7 cellular contexts compared by ENCODE assay signal in the genomic region with DNA sequence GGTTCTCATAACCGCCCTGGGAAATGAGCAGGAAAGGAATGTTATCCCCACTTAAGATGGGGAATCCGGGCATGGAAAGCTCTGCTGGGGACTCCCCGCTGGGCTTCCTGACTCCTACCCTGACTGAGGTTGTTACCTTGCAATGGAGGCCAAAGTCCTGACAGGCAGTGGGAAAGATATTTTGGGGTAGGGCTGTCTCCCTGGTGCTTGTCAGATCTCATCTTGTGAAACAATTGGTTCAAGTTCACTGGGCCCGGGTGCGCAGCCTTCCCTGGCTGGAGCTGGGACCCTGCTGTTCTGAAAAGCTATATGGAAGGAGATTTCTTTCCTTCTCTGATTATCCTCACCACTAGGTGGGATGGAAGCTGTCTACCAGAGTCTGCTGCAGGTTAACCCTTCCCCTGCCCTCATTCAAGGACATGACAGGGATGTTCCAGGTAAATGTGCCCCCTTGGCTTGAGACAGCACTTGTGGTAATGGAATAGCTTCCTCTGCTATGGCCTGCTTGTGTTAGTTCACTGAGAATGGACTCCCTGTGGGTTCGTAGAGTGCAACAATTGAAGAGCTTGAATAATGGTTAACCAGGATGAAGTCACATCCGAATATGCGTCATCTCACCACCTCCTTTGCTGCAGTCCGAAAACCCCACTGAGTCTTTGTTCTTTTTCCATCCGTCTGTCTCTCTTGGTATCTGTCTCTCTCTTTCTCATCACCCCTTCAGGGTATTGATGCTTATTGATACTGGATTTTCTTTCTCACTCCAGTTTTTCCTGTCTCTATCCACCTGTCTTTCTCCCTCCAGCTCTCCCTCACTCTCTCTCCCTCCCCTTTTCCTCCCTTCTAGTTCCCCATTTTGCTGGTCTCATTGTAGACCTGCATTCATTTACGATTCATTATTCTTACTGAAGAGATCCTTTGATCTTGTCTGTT.
DNase-seq lines count a peak whose midpoint lies in the region; ATAC-seq, FAIRE-seq and TF ChIP-seq lines count a peak whose summit lies in the region.

No MANE protein-coding gene starts in this region.

- CTCF ChIA-PET in H1 (lab: Charles Lee; ENCODE audit: partially characterized antibody): interaction anchor here (0.7 to 2.0 kb wide), 24 partner anchors 10 to 179 kb away, joined by 3 to 8 read pairs (median 4); partner anchors contain the start of gene EPAS1

- H3K36me3 Mint-ChIP-seq in GM23338 (ENCODE audit: low read depth): no peaks in the 10 kb centered on the region

- peak; percentile 55 for FAIRE-seq in H1 (lab: Jason Lieb, UNC)

- H4K91ac ChIP-seq in H1 (replicated peaks; ENCODE audit: insufficient read length, low read length): no peak overlapping the region

- 0 out of 2 replicates have a peak overlapping the region, but pooled peaks have one; percentile 20 for H2BK12ac ChIP-seq in H1 (ENCODE audit: low read depth, low read length)

- H3K36me3 ChIP-seq in GM23338 (ENCODE audit: insufficient read depth): no peaks in the 10 kb centered on the region
- no peaks in the 10 kb centered on the region for H3K36me3 ChIP-seq in H1 (ENCODE audit: control insufficient read depth in 2 of 4, insufficient read depth in 4 of 4, low read length in 3 of 4)

- peaks cover 8% of the 10 kb centered on the region for H3K27me3 Mint-ChIP-seq in GM23338 (ENCODE audit: insufficient read depth, low read depth, poor library complexity)

- peaks cover 14% of the 10 kb centered on the region; the same call in 1 of the 2 replicates for H3K9me2 ChIP-seq in GM23338 (ENCODE audit: insufficient read depth)

- H3K23ac ChIP-seq in H1 (ENCODE audit: insufficient read length): no peak overlapping the region

- peak; percentile 78 for ATAC-seq in GM23338

- H3K27me3 ChIP-seq in GM23338 (ENCODE audit: insufficient read depth) (no peaks in the 10 kb centered on the region), H1 (replicated peaks in 1 of 4; ENCODE audit: control insufficient read depth in 3 of 4, extremely low read depth in 1 of 4, insufficient read depth in 3 of 4, low read length in 3 of 4) (no peaks in the 10 kb centered on the region)

- POLR2A ChIA-PET in H1 (lab: Charles Lee; ENCODE audit: partially characterized antibody): interaction anchor here (0.7 to 0.9 kb wide), 2 partner anchors 68 to 264 kb away, joined by 3 read pairs; partner anchors contain the start of gene EPAS1

- no peaks in the 10 kb centered on the region; a peak in 1 of 4 replicates for H3K9me3 ChIP-seq in H1 (ENCODE audit: insufficient read depth in 2 of 2, low read depth in 1 of 2, low read length in 1 of 2)

- H3K23me2 ChIP-seq in H1 (ENCODE audit: low read depth, low read length): 0 out of 2 replicates have a peak, but pooled peaks cover 1% of the 10 kb centered on the region

- no peak overlapping the region for H3K18ac ChIP-seq in H1 (ENCODE audit: extremely low read depth, low read length)

- DNase-seq in GM23338 (ENCODE audit: low spot score) (peak; percentile 65), NB4 (ENCODE audit: low read depth) (peak; percentile 82), H1 (ENCODE audit: low read depth in 1 of 2, low spot score in 2 of 2) (peak in 1 of 2 experiments; percentile 50), SHP77 treated with DMSO at 0.1 percent for 48 hours (lab: John Stamatoyannopoulos, UW) (no peak), posterior cingulate gyrus (no peak), inferior parietal cortex (ENCODE audit: extremely low spot score) (no peak)

- H3K56ac ChIP-seq in H1 (replicated peaks; ENCODE audit: insufficient read length, low read depth, low read length): no peak overlapping the region

- peak overlapping the region; percentile 13 for H3K4me2 ChIP-seq in GM23338
- peak overlapping the region; percentile 19 to 47 for H3K4me2 ChIP-seq in H1 (ENCODE audit: insufficient read depth in 1 of 2, low read depth in 2 of 2, low read length in 2 of 2)

- TF ChIP-seq POLR2A in GM18526 (IDR thresholded peaks at IDR 0.05; ENCODE audit: extremely low read depth, insufficient read length) (peak; percentile 32), NB4 (IDR thresholded peaks at IDR 0.05; ENCODE audit: extremely low read depth, insufficient read length) (no peak), H1 (IDR thresholded peaks at IDR 0.05; ENCODE audit: control extremely low read depth in 1 of 2, low read depth in 2 of 2, low read length in 2 of 2) (no peak)

- H3F3A ChIP-seq in GM23338 (replicated peaks; ENCODE audit: low read depth): no peaks in the 10 kb centered on the region

- intact Hi-C loops in posterior cingulate gyrus (cut with DNase I): no loop called here

- 0 out of 2 replicates have a peak overlapping the region, but pooled peaks have one; percentile 89 for H2BK5ac ChIP-seq in H1 (ENCODE audit: low read depth, low read length)

- peak in 1 of 2 experiments; percentile 31; a peak in 2 of 4 replicates for TF ChIP-seq RAD21 in H1 (IDR thresholded peaks at IDR 0.05 in 1 of 2, conservative IDR thresholded peaks at IDR 0.05 in 1 of 2; ENCODE audit: low read depth in 2 of 2, low read length in 2 of 2)

- peak; percentile 15 to 21; a peak in 2 of 4 replicates for TF ChIP-seq CTCF in GM23338 (conservative IDR thresholded peaks at IDR 0.05; ENCODE audit: low read depth in 2 of 2)
- no peak for TF ChIP-seq CTCF in NB4 (IDR thresholded peaks at IDR 0.05; ENCODE audit: low read depth, low read length)
- TF ChIP-seq CTCF in H1 (IDR thresholded peaks at IDR 0.05; ENCODE audit: control extremely low read depth in 1 of 3, insufficient read depth in 1 of 3, low read depth in 1 of 3, low read length in 3 of 3): peak in 2 of 3 experiments; percentile 22 to 40; a peak in 2 of 4 replicates

- H3K9me3 Mint-ChIP-seq in GM23338: no peaks in the 10 kb centered on the region; the same call in 2 of the 3 replicates

- H3K27ac ChIP-seq in GM23338 (ENCODE audit: low read depth) (peak overlapping the region; percentile 84), H1 (ENCODE audit: low read depth, low read length) (peak overlapping the region; percentile 6; the same call in 1 of the 2 replicates)

- H4K5ac ChIP-seq in H1 (ENCODE audit: insufficient read length, low read depth, low read length): no peak overlapping the region

- no peak overlapping the region for H2BK120ac ChIP-seq in H1 (replicated peaks; ENCODE audit: low read depth, low read length)

- no peak overlapping the region for H3K4me3 ChIP-seq in GM23338
- peak overlapping the region; percentile 3 for H3K4me3 ChIP-seq in NB4 (ENCODE audit: low read depth, low read length)
- H3K4me3 ChIP-seq in H1 (ENCODE audit: extremely low read depth in 1 of 4, insufficient read depth in 2 of 4, low read depth in 3 of 4, low read length in 4 of 4): peak overlapping the region in 1 of 4 experiments; percentile 14; a peak in 1 of 8 replicates

- H2AFZ ChIP-seq in GM23338 (no peak overlapping the region), H1 (ENCODE audit: low read length) (no peak overlapping the region)

- H2BK20ac ChIP-seq in H1 (ENCODE audit: low read length): no peak overlapping the region

- no peak overlapping the region for H3K4ac ChIP-seq in H1 (replicated peaks; ENCODE audit: insufficient read length, low read depth, low read length)

- H3K79me1 ChIP-seq in H1 (ENCODE audit: low read depth, low read length): no peaks in the 10 kb centered on the region

- no peak overlapping the region; the same call in 1 of the 2 replicates for H2AK5ac ChIP-seq in H1 (ENCODE audit: low read depth, low read length)

- H4K8ac ChIP-seq in H1 (ENCODE audit: extremely low read depth, insufficient read depth, low read length): no peak overlapping the region

- peaks cover 21% of the 10 kb centered on the region for H3K4me1 ChIP-seq in GM23338 (ENCODE audit: insufficient read depth)
- H3K4me1 ChIP-seq in H1 (replicated peaks in 1 of 4; ENCODE audit: control insufficient read depth in 3 of 4, insufficient read depth in 4 of 4, low read length in 3 of 4): peaks cover 10 to 19% (median 12%) of the 10 kb centered on the region in 4 experiments

- no peak overlapping the region; a peak in 1 of 7 replicates for H3K9ac ChIP-seq in H1 (replicated peaks in 1 of 4; ENCODE audit: extremely low read depth in 1 of 4, low read depth in 3 of 4, low read length in 3 of 4)

- peak overlapping the region; percentile 76 for H3K27ac Mint-ChIP-seq in GM23338

- H2BK15ac ChIP-seq in H1 (ENCODE audit: low read length): no peak overlapping the region

- H4K20me1 ChIP-seq in GM23338 (replicated peaks; ENCODE audit: insufficient read depth) (no peaks in the 10 kb centered on the region), H1 (replicated peaks in 1 of 2; ENCODE audit: control insufficient read depth in 1 of 2, insufficient read depth in 2 of 2, low read length in 2 of 2) (no peaks in the 10 kb centered on the region)

- TF ChIP-seq EP300 in H1 (IDR thresholded peaks at IDR 0.05; ENCODE audit: borderline replicate concordance in 1 of 2, low read depth in 2 of 2, low read length in 2 of 2): no peak

- H3K4me1 Mint-ChIP-seq in GM23338: peaks cover 44% of the 10 kb centered on the region

- no peaks in the 10 kb centered on the region for H3K79me2 ChIP-seq in GM23338 (replicated peaks; ENCODE audit: insufficient read depth)
- H3K79me2 ChIP-seq in H1 (ENCODE audit: control insufficient read depth in 1 of 2, insufficient read depth in 2 of 2, low read length in 2 of 2): no peaks in the 10 kb centered on the region

- H3K4me3 Mint-ChIP-seq in GM23338: peak overlapping the region; percentile 27; the same call in 1 of the 3 replicates

- H3K14ac ChIP-seq in H1 (ENCODE audit: insufficient read length): no peak overlapping the region

- WGBS in H1 (ENCODE audit: extremely low coverage in 1 of 2, insufficient coverage in 1 of 2, insufficient read length in 1 of 2, insufficient replicate concordance in 2 of 2, low coverage in 1 of 2, low lambda C conversion rate in 2 of 2, missing lambda C conversion rate in 1 of 2), 2 experiments: 36% methylated on average over 11 of the region's 11 CpGs; no CpG with 5 or more reads in 1 of the 2 experiments

TF ChIP-seq in GM23338, 12 proteins besides CTCF, POLR2A, EP300 and RAD21 (continues in another document):
- peak; percentile 55; the same call in 1 of the 2 replicates for TF ChIP-seq CREB1 (CRISPR knock-in tag; IDR thresholded peaks at IDR 0.05; ENCODE audit: low read depth)

TF ChIP-seq in H1, 55 proteins besides CTCF, POLR2A, EP300 and RAD21 (continues in another document):
- TF ChIP-seq POLR2AphosphoS5 (IDR thresholded peaks at IDR 0.05; ENCODE audit: low read depth, low read length): no peak
- TF ChIP-seq POU5F1 (IDR thresholded peaks at IDR 0.05; ENCODE audit: low read depth, low read length): no peak
- TF ChIP-seq BCL11A (IDR thresholded peaks at IDR 0.05; ENCODE audit: low read depth in 2 of 2, low read length in 2 of 2): no peak
- TF ChIP-seq, protein P1, sequence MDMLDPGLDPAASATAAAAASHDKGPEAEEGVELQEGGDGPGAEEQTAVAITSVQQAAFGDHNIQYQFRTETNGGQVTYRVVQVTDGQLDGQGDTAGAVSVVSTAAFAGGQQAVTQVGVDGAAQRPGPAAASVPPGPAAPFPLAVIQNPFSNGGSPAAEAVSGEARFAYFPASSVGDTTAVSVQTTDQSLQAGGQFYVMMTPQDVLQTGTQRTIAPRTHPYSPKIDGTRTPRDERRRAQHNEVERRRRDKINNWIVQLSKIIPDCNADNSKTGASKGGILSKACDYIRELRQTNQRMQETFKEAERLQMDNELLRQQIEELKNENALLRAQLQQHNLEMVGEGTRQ (IDR thresholded peaks at IDR 0.05; ENCODE audit: low read length): no peak
- TF ChIP-seq EGR1 (IDR thresholded peaks at IDR 0.05; ENCODE audit: borderline replicate concordance, low read depth, low read length): no peak

Comparison
In these comparisons a context has a peak if more than half of its experiments do, and no peak if none do; other contexts are left out.
1. DNase-seq: peak in GM23338 (single experiment) and NB4 (single experiment); none in SHP77 treated with DMSO at 0.1 percent for 48 hours (single experiment), posterior cingulate gyrus (0 of 10) and inferior parietal cortex (single experiment).